In the genomic region with DNA sequence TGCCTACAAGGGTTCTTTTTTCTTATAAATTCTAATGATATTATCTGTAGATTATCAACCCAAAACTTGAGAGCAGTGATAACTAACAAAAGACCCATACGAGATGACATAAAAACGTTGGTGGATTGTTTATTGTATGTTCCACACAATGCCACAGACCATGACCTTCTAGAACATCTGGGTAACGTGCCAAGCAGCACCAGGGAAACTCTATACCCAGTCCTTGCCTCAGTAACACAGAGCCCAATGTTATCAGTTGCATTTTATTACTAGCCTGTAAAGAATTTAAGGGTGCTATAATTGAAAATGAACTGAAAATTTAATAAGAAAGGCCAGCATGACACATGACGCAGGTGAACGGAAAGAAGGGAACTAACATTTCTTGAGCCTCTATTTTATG, we compare ENCODE assay signal across 1 cellular context.
TF ChIP-seq lines count a peak whose summit lies in the region.

No MANE protein-coding gene starts in this region.

TF ChIP-seq in H1, 55 proteins besides CTCF, POLR2A, EP300 and RAD21:
- TF ChIP-seq TAF1 (IDR thresholded peaks at IDR 0.05; ENCODE audit: low read depth, low read length) (no peak), CBX8 (IDR thresholded peaks at IDR 0.05; ENCODE audit: borderline replicate concordance, low read depth, low read length) (no peak), BCL11A (IDR thresholded peaks at IDR 0.05; ENCODE audit: low read depth in 2 of 2, low read length in 2 of 2) (no peak), SP4 (IDR thresholded peaks at IDR 0.05; ENCODE audit: low read length) (no peak), FOSL1 (IDR thresholded peaks at IDR 0.05; ENCODE audit: insufficient read depth, low read depth, low read length) (no peak), CEBPB (IDR thresholded peaks at IDR 0.05; ENCODE audit: low read depth, low read length) (no peak), SP2 (IDR thresholded peaks at IDR 0.05; ENCODE audit: low read length) (no peak), PHF8 (conservative IDR thresholded peaks at IDR 0.05; ENCODE audit: low read depth, low read length) (no peak), TCF12 (IDR thresholded peaks at IDR 0.05; ENCODE audit: low read depth, low read length) (no peak)
- TF ChIP-seq, protein P1, sequence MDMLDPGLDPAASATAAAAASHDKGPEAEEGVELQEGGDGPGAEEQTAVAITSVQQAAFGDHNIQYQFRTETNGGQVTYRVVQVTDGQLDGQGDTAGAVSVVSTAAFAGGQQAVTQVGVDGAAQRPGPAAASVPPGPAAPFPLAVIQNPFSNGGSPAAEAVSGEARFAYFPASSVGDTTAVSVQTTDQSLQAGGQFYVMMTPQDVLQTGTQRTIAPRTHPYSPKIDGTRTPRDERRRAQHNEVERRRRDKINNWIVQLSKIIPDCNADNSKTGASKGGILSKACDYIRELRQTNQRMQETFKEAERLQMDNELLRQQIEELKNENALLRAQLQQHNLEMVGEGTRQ (IDR thresholded peaks at IDR 0.05; ENCODE audit: low read length), result no peak
- TF ChIP-seq, protein P2, sequence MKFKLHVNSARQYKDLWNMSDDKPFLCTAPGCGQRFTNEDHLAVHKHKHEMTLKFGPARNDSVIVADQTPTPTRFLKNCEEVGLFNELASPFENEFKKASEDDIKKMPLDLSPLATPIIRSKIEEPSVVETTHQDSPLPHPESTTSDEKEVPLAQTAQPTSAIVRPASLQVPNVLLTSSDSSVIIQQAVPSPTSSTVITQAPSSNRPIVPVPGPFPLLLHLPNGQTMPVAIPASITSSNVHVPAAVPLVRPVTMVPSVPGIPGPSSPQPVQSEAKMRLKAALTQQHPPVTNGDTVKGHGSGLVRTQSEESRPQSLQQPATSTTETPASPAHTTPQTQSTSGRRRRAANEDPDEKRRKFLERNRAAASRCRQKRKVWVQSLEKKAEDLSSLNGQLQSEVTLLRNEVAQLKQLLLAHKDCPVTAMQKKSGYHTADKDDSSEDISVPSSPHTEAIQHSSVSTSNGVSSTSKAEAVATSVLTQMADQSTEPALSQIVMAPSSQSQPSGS (IDR thresholded peaks at IDR 0.05; ENCODE audit: low read length), result no peak
- TF ChIP-seq, protein P3, sequence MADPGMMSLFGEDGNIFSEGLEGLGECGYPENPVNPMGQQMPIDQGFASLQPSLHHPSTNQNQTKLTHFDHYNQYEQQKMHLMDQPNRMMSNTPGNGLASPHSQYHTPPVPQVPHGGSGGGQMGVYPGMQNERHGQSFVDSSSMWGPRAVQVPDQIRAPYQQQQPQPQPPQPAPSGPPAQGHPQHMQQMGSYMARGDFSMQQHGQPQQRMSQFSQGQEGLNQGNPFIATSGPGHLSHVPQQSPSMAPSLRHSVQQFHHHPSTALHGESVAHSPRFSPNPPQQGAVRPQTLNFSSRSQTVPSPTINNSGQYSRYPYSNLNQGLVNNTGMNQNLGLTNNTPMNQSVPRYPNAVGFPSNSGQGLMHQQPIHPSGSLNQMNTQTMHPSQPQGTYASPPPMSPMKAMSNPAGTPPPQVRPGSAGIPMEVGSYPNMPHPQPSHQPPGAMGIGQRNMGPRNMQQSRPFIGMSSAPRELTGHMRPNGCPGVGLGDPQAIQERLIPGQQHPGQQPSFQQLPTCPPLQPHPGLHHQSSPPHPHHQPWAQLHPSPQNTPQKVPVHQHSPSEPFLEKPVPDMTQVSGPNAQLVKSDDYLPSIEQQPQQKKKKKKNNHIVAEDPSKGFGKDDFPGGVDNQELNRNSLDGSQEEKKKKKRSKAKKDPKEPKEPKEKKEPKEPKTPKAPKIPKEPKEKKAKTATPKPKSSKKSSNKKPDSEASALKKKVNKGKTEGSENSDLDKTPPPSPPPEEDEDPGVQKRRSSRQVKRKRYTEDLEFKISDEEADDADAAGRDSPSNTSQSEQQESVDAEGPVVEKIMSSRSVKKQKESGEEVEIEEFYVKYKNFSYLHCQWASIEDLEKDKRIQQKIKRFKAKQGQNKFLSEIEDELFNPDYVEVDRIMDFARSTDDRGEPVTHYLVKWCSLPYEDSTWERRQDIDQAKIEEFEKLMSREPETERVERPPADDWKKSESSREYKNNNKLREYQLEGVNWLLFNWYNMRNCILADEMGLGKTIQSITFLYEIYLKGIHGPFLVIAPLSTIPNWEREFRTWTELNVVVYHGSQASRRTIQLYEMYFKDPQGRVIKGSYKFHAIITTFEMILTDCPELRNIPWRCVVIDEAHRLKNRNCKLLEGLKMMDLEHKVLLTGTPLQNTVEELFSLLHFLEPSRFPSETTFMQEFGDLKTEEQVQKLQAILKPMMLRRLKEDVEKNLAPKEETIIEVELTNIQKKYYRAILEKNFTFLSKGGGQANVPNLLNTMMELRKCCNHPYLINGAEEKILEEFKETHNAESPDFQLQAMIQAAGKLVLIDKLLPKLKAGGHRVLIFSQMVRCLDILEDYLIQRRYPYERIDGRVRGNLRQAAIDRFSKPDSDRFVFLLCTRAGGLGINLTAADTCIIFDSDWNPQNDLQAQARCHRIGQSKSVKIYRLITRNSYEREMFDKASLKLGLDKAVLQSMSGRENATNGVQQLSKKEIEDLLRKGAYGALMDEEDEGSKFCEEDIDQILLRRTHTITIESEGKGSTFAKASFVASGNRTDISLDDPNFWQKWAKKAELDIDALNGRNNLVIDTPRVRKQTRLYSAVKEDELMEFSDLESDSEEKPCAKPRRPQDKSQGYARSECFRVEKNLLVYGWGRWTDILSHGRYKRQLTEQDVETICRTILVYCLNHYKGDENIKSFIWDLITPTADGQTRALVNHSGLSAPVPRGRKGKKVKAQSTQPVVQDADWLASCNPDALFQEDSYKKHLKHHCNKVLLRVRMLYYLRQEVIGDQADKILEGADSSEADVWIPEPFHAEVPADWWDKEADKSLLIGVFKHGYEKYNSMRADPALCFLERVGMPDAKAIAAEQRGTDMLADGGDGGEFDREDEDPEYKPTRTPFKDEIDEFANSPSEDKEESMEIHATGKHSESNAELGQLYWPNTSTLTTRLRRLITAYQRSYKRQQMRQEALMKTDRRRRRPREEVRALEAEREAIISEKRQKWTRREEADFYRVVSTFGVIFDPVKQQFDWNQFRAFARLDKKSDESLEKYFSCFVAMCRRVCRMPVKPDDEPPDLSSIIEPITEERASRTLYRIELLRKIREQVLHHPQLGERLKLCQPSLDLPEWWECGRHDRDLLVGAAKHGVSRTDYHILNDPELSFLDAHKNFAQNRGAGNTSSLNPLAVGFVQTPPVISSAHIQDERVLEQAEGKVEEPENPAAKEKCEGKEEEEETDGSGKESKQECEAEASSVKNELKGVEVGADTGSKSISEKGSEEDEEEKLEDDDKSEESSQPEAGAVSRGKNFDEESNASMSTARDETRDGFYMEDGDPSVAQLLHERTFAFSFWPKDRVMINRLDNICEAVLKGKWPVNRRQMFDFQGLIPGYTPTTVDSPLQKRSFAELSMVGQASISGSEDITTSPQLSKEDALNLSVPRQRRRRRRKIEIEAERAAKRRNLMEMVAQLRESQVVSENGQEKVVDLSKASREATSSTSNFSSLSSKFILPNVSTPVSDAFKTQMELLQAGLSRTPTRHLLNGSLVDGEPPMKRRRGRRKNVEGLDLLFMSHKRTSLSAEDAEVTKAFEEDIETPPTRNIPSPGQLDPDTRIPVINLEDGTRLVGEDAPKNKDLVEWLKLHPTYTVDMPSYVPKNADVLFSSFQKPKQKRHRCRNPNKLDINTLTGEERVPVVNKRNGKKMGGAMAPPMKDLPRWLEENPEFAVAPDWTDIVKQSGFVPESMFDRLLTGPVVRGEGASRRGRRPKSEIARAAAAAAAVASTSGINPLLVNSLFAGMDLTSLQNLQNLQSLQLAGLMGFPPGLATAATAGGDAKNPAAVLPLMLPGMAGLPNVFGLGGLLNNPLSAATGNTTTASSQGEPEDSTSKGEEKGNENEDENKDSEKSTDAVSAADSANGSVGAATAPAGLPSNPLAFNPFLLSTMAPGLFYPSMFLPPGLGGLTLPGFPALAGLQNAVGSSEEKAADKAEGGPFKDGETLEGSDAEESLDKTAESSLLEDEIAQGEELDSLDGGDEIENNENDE (IDR thresholded peaks at IDR 0.05; ENCODE audit: insufficient replicate concordance, low read length), result no peak
